In genomic region chr5:146877178-146877681, GRCh38 we compare ENCODE assay signal across 8 cellular contexts. TPM values are rescaled to one million over a fixed set of nuclear protein-coding genes. Genes with fewer than 3 reads are reported as not detected.
DNase-seq lines count a peak whose midpoint lies in the region; ATAC-seq, FAIRE-seq and TF ChIP-seq lines count a peak whose summit lies in the region.

No MANE protein-coding gene starts in this region.

- TF ChIP-seq RAD21 in HepG2 (CRISPR knock-in tag; IDR thresholded peaks at IDR 0.05): no peak

- POLR2A ChIA-PET in activated naive CD8-positive, alpha-beta T cell treated with anti-CD3 and anti-CD28 coated beads, Interleukin-2, amount 10 ng/mL, durations not matched to agents 7 days and 5 days (lab: Charles Lee): interaction anchor here (1.3 kb wide), 1 partner anchor 129 kb away, joined by 3 read pairs; no protein-coding TSS in a partner anchor
- POLR2A ChIA-PET in HepG2 (lab: Yijun Ruan, JAX): no interaction called here

- H3K36me3 Mint-ChIP-seq in activated naive CD4-positive, alpha-beta T cell treated with anti-CD3 and anti-CD28 coated beads for 36 hours (ENCODE audit: low read depth): no peaks in the 10 kb centered on the region
- no peaks in the 10 kb centered on the region for H3K36me3 Mint-ChIP-seq in activated naive CD8-positive, alpha-beta T cell treated with anti-CD3 and anti-CD28 coated beads, Interleukin-2, amount 10 ng/mL, durations not matched to agents 7 days and 5 days

- H2AFZ ChIP-seq in HepG2 (ENCODE audit: low read length): no peak overlapping the region

- H3K9me3 ChIP-seq in HepG2 (ENCODE audit: low read length): no peaks in the 10 kb centered on the region

- no peak overlapping the region for H3K27ac ChIP-seq in HepG2 (ENCODE audit: extremely low read length, insufficient read depth, low read length)

- H3K4me3 Mint-ChIP-seq in activated naive CD4-positive, alpha-beta T cell treated with anti-CD3 and anti-CD28 coated beads for 36 hours: peak overlapping the region; percentile 80
- H3K4me3 Mint-ChIP-seq in activated naive CD8-positive, alpha-beta T cell treated with anti-CD3 and anti-CD28 coated beads, Interleukin-2, amount 10 ng/mL, durations not matched to agents 7 days and 5 days: peak overlapping the region; percentile 91

- no peaks in the 10 kb centered on the region for H4K20me1 ChIP-seq in HepG2 (ENCODE audit: insufficient read depth, low read length)

- no peak for TF ChIP-seq POLR2A in HepG2 (IDR thresholded peaks at IDR 0.05; ENCODE audit: insufficient read depth in 1 of 2, low read depth in 2 of 2, low read length in 2 of 2)

- intact Hi-C loops in activated naive CD4-positive, alpha-beta T cell treated with anti-CD3 and anti-CD28 coated beads for 36 hours (cut with micrococcal nuclease): loop anchor here (5.0 to 10.0 kb wide), 2 partner anchors 125 to 212 kb away; no protein-coding TSS in a partner anchor
- intact Hi-C loops in HepG2 (cut with micrococcal nuclease; ENCODE audit: unreplicated experiment): no loop called here

- peaks cover 35% of the 10 kb centered on the region for H3K27me3 Mint-ChIP-seq in activated naive CD4-positive, alpha-beta T cell treated with anti-CD3 and anti-CD28 coated beads for 36 hours (ENCODE audit: low read depth)
- peaks cover 23% of the 10 kb centered on the region for H3K27me3 Mint-ChIP-seq in activated naive CD8-positive, alpha-beta T cell treated with anti-CD3 and anti-CD28 coated beads, Interleukin-2, amount 10 ng/mL, durations not matched to agents 7 days and 5 days

- peak; percentile 6 for DNase-seq in activated naive CD4-positive, alpha-beta T cell treated with anti-CD3 and anti-CD28 coated beads for 36 hours
- no peak for DNase-seq in activated naive CD4-positive, alpha-beta T cell treated with anti-CD3 and anti-CD28 coated beads, Interleukin-2, amount 50 U/mL, for 16 hours
- no peak for DNase-seq in activated naive CD8-positive, alpha-beta T cell treated with anti-CD3 and anti-CD28 coated beads, Interleukin-2, amount 10 ng/mL, durations not matched to agents 7 days and 5 days
- no peak for DNase-seq in HepG2 (ENCODE audit: low spot score)
- DNase-seq in superior temporal gyrus (ENCODE audit: extremely low spot score): peak; percentile 57
- DNase-seq in NOMO-1 (lab: John Stamatoyannopoulos, UW; ENCODE audit: unreplicated experiment in 2 of 2): no peak
- DNase-seq in AG08396 (ENCODE audit: low spot score): no peak

- ATAC-seq in activated naive CD8-positive, alpha-beta T cell treated with anti-CD3 and anti-CD28 coated beads, Interleukin-2, amount 10 ng/mL, durations not matched to agents 7 days and 5 days (ENCODE audit: low read depth): no peak
- no peak for ATAC-seq in HepG2
- ATAC-seq in GM21717 (IDR thresholded peaks at IDR 0.05; ENCODE audit: unreplicated experiment): no peak

- BruUV-seq in HepG2 (replicated peaks; lab: Mats Ljungman, UMichigan): no TSS peak

- in situ Hi-C loops in HepG2 (cut with HindIII; ENCODE audit: extremely low pct_ligation_motif_present, low pct_unique_long_range_greater_than_20kb): no loop called here

- H3K4me3 ChIP-seq in HepG2 (replicated peaks in 1 of 3; ENCODE audit: insufficient read depth in 1 of 3, low read depth in 2 of 3, low read length in 3 of 3): no peak overlapping the region; a peak in 1 of 6 replicates

- H3K4me1 Mint-ChIP-seq in activated naive CD4-positive, alpha-beta T cell treated with anti-CD3 and anti-CD28 coated beads for 36 hours (ENCODE audit: low read depth): peaks cover 11% of the 10 kb centered on the region
- H3K4me1 Mint-ChIP-seq in activated naive CD8-positive, alpha-beta T cell treated with anti-CD3 and anti-CD28 coated beads, Interleukin-2, amount 10 ng/mL, durations not matched to agents 7 days and 5 days: peaks cover 10% of the 10 kb centered on the region

- H3K9ac ChIP-seq in HepG2 (ENCODE audit: insufficient read depth, low read depth, low read length): no peak overlapping the region

- no peaks in the 10 kb centered on the region for H3K4me1 ChIP-seq in HepG2 (ENCODE audit: insufficient read depth, low read length)

- CTCF ChIA-PET in activated naive CD4-positive, alpha-beta T cell treated with anti-CD3 and anti-CD28 coated beads for 36 hours (lab: Charles Lee): no interaction called here
- CTCF ChIA-PET in HepG2 (lab: Yijun Ruan, JAX; ENCODE audit: low intra/inter-chr PET ratio, low total read pairs): no interaction called here

- no peak for TF ChIP-seq CTCF in HepG2 (CRISPR knock-in tag; IDR thresholded peaks at IDR 0.05)

- no peaks in the 10 kb centered on the region for H3K79me2 ChIP-seq in HepG2 (ENCODE audit: insufficient read depth, low read length)

- no peaks in the 10 kb centered on the region for H3K9me3 Mint-ChIP-seq in activated naive CD4-positive, alpha-beta T cell treated with anti-CD3 and anti-CD28 coated beads for 36 hours
- H3K9me3 Mint-ChIP-seq in activated naive CD8-positive, alpha-beta T cell treated with anti-CD3 and anti-CD28 coated beads, Interleukin-2, amount 10 ng/mL, durations not matched to agents 7 days and 5 days: no peaks in the 10 kb centered on the region

- H3K36me3 ChIP-seq in HepG2 (replicated peaks in 1 of 2; ENCODE audit: control insufficient read depth in 1 of 2, insufficient read depth in 2 of 2, low read length in 2 of 2): no peaks in the 10 kb centered on the region

- no peak overlapping the region for H3K27ac Mint-ChIP-seq in activated naive CD4-positive, alpha-beta T cell treated with anti-CD3 and anti-CD28 coated beads for 36 hours
- no peak overlapping the region for H3K27ac Mint-ChIP-seq in activated naive CD8-positive, alpha-beta T cell treated with anti-CD3 and anti-CD28 coated beads, Interleukin-2, amount 10 ng/mL, durations not matched to agents 7 days and 5 days

- 16% methylated on average over 14 of the region's 14 CpGs for WGBS in HepG2 (ENCODE audit: low lambda C conversion rate)

- peaks cover 0 to 26% of the 10 kb centered on the region in 2 experiments; a peak in 3 of 5 replicates for H3K27me3 ChIP-seq in HepG2 (ENCODE audit: control insufficient read depth in 1 of 2, insufficient read depth in 2 of 2, low read length in 2 of 2)

- peak overlapping the region; percentile 27; the same call in 1 of the 2 replicates for H3K4me2 ChIP-seq in HepG2 (ENCODE audit: low read depth, low read length)

- FAIRE-seq in HepG2 (lab: Jason Lieb, UNC): no peak

- TF ChIP-seq EP300 in HepG2 (IDR thresholded peaks at IDR 0.05; ENCODE audit: low read depth in 2 of 2, low read length in 2 of 2) (no peak), HepG2 (CRISPR knock-in tag; IDR thresholded peaks at IDR 0.05; ENCODE audit: borderline replicate concordance) (no peak)

TF ChIP-seq in HepG2, 621 proteins besides CTCF, POLR2A, EP300 and RAD21:
- no peak for TF ChIP-seq PLRG1 (conservative IDR thresholded peaks at IDR 0.05)
- no peak for TF ChIP-seq SRSF1 (optimal IDR thresholded peaks at IDR 0.05; ENCODE audit: low read depth, low read length)
- TF ChIP-seq ISL2 (CRISPR knock-in tag; IDR thresholded peaks at IDR 0.05): no peak
- no peak for TF ChIP-seq U2AF1 (optimal IDR thresholded peaks at IDR 0.05; ENCODE audit: low read depth, low read length)
- TF ChIP-seq GABPA (IDR thresholded peaks at IDR 0.05; ENCODE audit: low read depth, low read length): no peak
- no peak for TF ChIP-seq GABPA (CRISPR knock-in tag; IDR thresholded peaks at IDR 0.05; ENCODE audit: low read depth)
- TF ChIP-seq HNRNPK (IDR thresholded peaks at IDR 0.05; ENCODE audit: low read depth, low read length, poor library complexity, severe bottlenecking): no peak
- no peak for TF ChIP-seq NCOA5 (CRISPR knock-in tag; IDR thresholded peaks at IDR 0.05)

RNA-seq across cellular contexts. Expression of gene PPP2R2B, which starts 1.3 kb away (rescaled TPM):
- total RNA-seq in activated naive CD4-positive, alpha-beta T cell treated with anti-CD3 and anti-CD28 coated beads for 36 hours: not detected
- 1 to 10 TPM; 5.3 to 8.7 TPM for total RNA-seq in activated naive CD8-positive, alpha-beta T cell treated with anti-CD3 and anti-CD28 coated beads, Interleukin-2, amount 10 ng/mL, durations not matched to agents 7 days and 5 days
- total RNA-seq in HepG2 (2016; rRNA removed; fragmentation: Illumina TruSeq; extraction: Trizol): not detected in 2 replicates
- not detected in 2 replicates for total RNA-seq in HepG2 (2016; cell fraction: cytosol; rRNA removed; fragmentation: Illumina TruSeq; extraction: Trizol; ENCODE audit: low read depth)
- total RNA-seq in HepG2 (2016; cell fraction: insoluble cytoplasmic fraction; rRNA removed; fragmentation: Illumina TruSeq; extraction: Trizol): not detected in 2 replicates
- not detected in 2 replicates for total RNA-seq in HepG2 (2016; cell fraction: membrane; rRNA removed; fragmentation: Illumina TruSeq; extraction: Trizol)
- total RNA-seq in HepG2 (2016; cell fraction: nucleus; rRNA removed; fragmentation: Illumina TruSeq; extraction: Trizol): not detected in 2 replicates
- not detected in 2 replicates for polyA plus RNA-seq in HepG2 (2011; rRNA removed)
- polyA plus RNA-seq in HepG2 (2011; cell fraction: cytosol; rRNA removed): not detected in 2 replicates
- not detected in 2 replicates for polyA plus RNA-seq in HepG2 (2011; cell fraction: nucleus; rRNA removed)
- not detected in 2 replicates for polyA plus RNA-seq in HepG2 (2012)
- polyA plus RNA-seq in HepG2 (2016; cell fraction: cytosol; fragmentation: Illumina TruSeq; extraction: Trizol; ENCODE audit: low read depth): not detected in 2 replicates
- not detected in 2 replicates for polyA plus RNA-seq in HepG2 (2016; cell fraction: insoluble cytoplasmic fraction; fragmentation: Illumina TruSeq; extraction: Trizol; ENCODE audit: low read depth)
- not detected in 2 replicates for polyA plus RNA-seq in HepG2 (2016; cell fraction: membrane; fragmentation: Illumina TruSeq; extraction: Trizol; ENCODE audit: low read depth)
- polyA plus RNA-seq in HepG2 (2016; cell fraction: nucleus; fragmentation: Illumina TruSeq; extraction: Trizol; ENCODE audit: insufficient read depth, low read depth): not detected in 2 replicates
- polyA minus RNA-seq in HepG2 (2011; rRNA and poly(A)+ RNA removed; ENCODE audit: low replicate concordance): not detected in 2 replicates
- polyA minus RNA-seq in HepG2 (2011; cell fraction: cytosol; rRNA and poly(A)+ RNA removed): not detected in 2 replicates
- polyA minus RNA-seq in HepG2 (2011; cell fraction: nucleus; rRNA and poly(A)+ RNA removed): not detected in 2 replicates

Comparison
In these comparisons a context has a peak if more than half of its experiments do, and no peak if none do; other contexts are left out.
1. DNase-seq: peak in activated naive CD4-positive, alpha-beta T cell treated with anti-CD3 and anti-CD28 coated beads for 36 hours (single experiment) and superior temporal gyrus (single experiment); none in activated naive CD4-positive, alpha-beta T cell treated with anti-CD3 and anti-CD28 coated beads, Interleukin-2, amount 50 U/mL, for 16 hours (single experiment), activated naive CD8-positive, alpha-beta T cell treated with anti-CD3 and anti-CD28 coated beads, Interleukin-2, amount 10 ng/mL, durations not matched to agents 7 days and 5 days (single experiment), HepG2 (single experiment), NOMO-1 (0 of 2) and AG08396 (single experiment).